Comparison of ENCODE assay signal across 26 cellular contexts in the genomic region with DNA sequence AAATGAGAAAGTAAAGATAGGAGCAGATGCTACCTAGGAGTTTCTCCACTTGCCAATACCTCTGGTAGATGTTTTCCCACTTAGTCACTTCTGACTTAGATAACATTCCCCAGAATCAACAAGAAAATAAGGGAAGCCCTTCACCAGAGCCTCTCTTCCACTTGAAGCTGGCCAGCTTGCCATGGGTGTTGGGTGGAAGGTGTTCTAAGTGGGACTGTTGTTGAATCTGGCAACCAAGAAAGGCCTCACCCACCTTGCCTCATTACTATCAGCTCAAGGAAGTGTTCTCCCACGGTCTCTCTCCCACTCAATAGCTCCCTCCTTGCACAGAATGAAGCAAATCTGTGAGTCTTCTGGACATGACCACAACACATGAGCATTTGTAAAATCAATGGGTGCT.
A peak's percentile ranks its signal among the peaks of the same experiment; 100 is the strongest.
DNase-seq lines count a peak whose midpoint lies in the region; ATAC-seq, FAIRE-seq and TF ChIP-seq lines count a peak whose summit lies in the region.
"Had no signal": no experiment of that assay in that cellular context is flagged by ENCODE, and none has a peak within 500 bp of the region (broad histone marks: within the 10 kb centered on the region; RNA-seq: fewer than 3 reads in every experiment).

No MANE protein-coding gene starts in this region.

- no peak for TF ChIP-seq CTCF in KMS-11 (conservative IDR thresholded peaks at IDR 0.05; ENCODE audit: low read depth, low read length)

- FAIRE-seq in urothelium cell line (lab: Jason Lieb, UNC), result peak; percentile 66
- FAIRE-seq: A204.1, GM12878, GM12892 had no signal

- no peaks in the 10 kb centered on the region for H3K27me3 ChIP-seq in KMS-11 (ENCODE audit: insufficient read depth, low read depth)
- H3K27me3 ChIP-seq: BE2C, BLaER1 had no signal

- no peaks in the 10 kb centered on the region for H4K20me1 ChIP-seq in KMS-11 (ENCODE audit: insufficient read depth)
- H4K20me1 ChIP-seq: BLaER1 had no signal

- H3K4me3 ChIP-seq in KMS-11 (IDR thresholded peaks at IDR 0.05; ENCODE audit: insufficient read depth, low read depth, low read length), result no peak overlapping the region
- H3K4me3 ChIP-seq: BLaER1, GM12878 had no signal

- H3K79me2 ChIP-seq in KMS-11 (ENCODE audit: insufficient read depth, low read depth), result no peaks in the 10 kb centered on the region

- DNase-seq in HT1080 (ENCODE audit: low read depth), result peak; percentile 36
- peak; percentile 2 for DNase-seq in kidney tubule cell (ENCODE audit: low spot score)
- DNase-seq in urothelium cell line (ENCODE audit: low spot score), result peak; percentile 22
- DNase-seq: 8988T; ACHN; BE2C; C1 segment of cervical spinal cord; CD4-positive, alpha-beta memory T cell; CD4-positive, CD25-positive, alpha-beta regulatory T cell; CD8-positive, alpha-beta memory T cell; COR-L47; DMS 273 treated with DMSO at 0.1 percent for 48 hours; DMS153; DMS53; DMS79; DND-41; EL; GDM1 had no signal

- H3K4me2 ChIP-seq in KMS-11, result peak overlapping the region; percentile 33; the same call in 1 of the 2 replicates
- H3K4me2 ChIP-seq: BLaER1 had no signal

- no peak overlapping the region for H3K27ac ChIP-seq in KMS-11
- H3K27ac ChIP-seq: BLaER1 had no signal

- H3K9ac ChIP-seq in KMS-11, result no peak overlapping the region
- H3K9ac ChIP-seq: BLaER1 had no signal

- ATAC-seq in GM21717 (IDR thresholded peaks at IDR 0.05; ENCODE audit: unreplicated experiment), result no peak
- no peak for ATAC-seq in GM18517 (IDR thresholded peaks at IDR 0.05; ENCODE audit: unreplicated experiment)
- no peak for ATAC-seq in HG03045 (IDR thresholded peaks at IDR 0.05; ENCODE audit: unreplicated experiment)
- ATAC-seq: GM12878 had no signal

- H3K4me1 ChIP-seq in KMS-11 (ENCODE audit: low read depth, poor library complexity, severe bottlenecking), result peaks cover 56% of the 10 kb centered on the region
- H3K4me1 ChIP-seq: BE2C had no signal

- H3K36me3 ChIP-seq in KMS-11 (ENCODE audit: insufficient read depth), result no peaks in the 10 kb centered on the region
- H3K36me3 ChIP-seq: BE2C, BLaER1 had no signal

- H2AFZ ChIP-seq in KMS-11 (ENCODE audit: low read depth), result no peak overlapping the region
